9 cellular contexts compared by ENCODE assay signal in genomic region chr2:230974096-230974913, GRCh38. TPM values are rescaled to one million over a fixed set of nuclear protein-coding genes. Genes with fewer than 3 reads are reported as not detected.
DNase-seq lines count a peak whose midpoint lies in the region; ATAC-seq and TF ChIP-seq lines count a peak whose summit lies in the region.
"Had no signal": no experiment of that assay in that cellular context is flagged by ENCODE, and none has a peak within 500 bp of the region (broad histone marks: within the 10 kb centered on the region; RNA-seq: fewer than 3 reads in every experiment).

No MANE protein-coding gene starts in this region.

- DNase-seq in GM12864 (ENCODE audit: low read depth): peak; percentile 90
- DNase-seq in HCEC 1CT: peak; percentile 51
- peak; percentile 21 for DNase-seq in NAMALWA (ENCODE audit: low spot score)
- DNase-seq in mucosa of descending colon: peak in 2 of 3 donors; percentile 23 to 66
- no peak for DNase-seq in NCI-H2171 (lab: John Stamatoyannopoulos, UW)
- no peak for DNase-seq in heart left ventricle
- no peak for DNase-seq in iPS-NIHi11 (ENCODE audit: low spot score)

- H3K4me1 ChIP-seq in mucosa of descending colon (ENCODE audit: low read depth) (no peaks in the 10 kb centered on the region), heart left ventricle (peaks cover 0 to 5% (median 0%) of the 10 kb centered on the region in 12 donors)

- peak overlapping the region; percentile 93 for H3K27ac Mint-ChIP-seq in activated T-helper 17 cell treated with anti-CD3 and anti-CD28 coated beads, Interleukin-2, amount 50 U/mL, for 72 hours

- H3K36me3 Mint-ChIP-seq in activated T-helper 17 cell treated with anti-CD3 and anti-CD28 coated beads, Interleukin-2, amount 50 U/mL, for 72 hours (ENCODE audit: low read depth): no peaks in the 10 kb centered on the region

- H3K9me3 ChIP-seq in mucosa of descending colon (no peaks in the 10 kb centered on the region), heart left ventricle (no peaks in the 10 kb centered on the region)

- 86 to 90% (median 88%) methylated on average over 17 of the region's 17 CpGs for WGBS in heart left ventricle, 4 donors

- intact Hi-C loops in mucosa of descending colon (cut with DNase I, micrococcal nuclease): no loop called here
- intact Hi-C loops in heart left ventricle (cut with DNase I): no loop called here

- H3K27me3 ChIP-seq in heart left ventricle: peaks cover 0 to 3% (median 0%) of the 10 kb centered on the region in 9 donors

- H3K4me1 Mint-ChIP-seq in activated T-helper 17 cell treated with anti-CD3 and anti-CD28 coated beads, Interleukin-2, amount 50 U/mL, for 72 hours: peaks cover 40% of the 10 kb centered on the region

- ATAC-seq in activated T-helper 17 cell treated with anti-CD3 and anti-CD28 coated beads, Interleukin-2, amount 50 U/mL, for 72 hours (replicated peaks): peak; percentile 93
- peak; percentile 82 for ATAC-seq in mucosa of descending colon
- ATAC-seq in heart left ventricle: no peak

- no peak overlapping the region for H3K27ac ChIP-seq in heart left ventricle

- no peaks in the 10 kb centered on the region for H3K9me3 Mint-ChIP-seq in activated T-helper 17 cell treated with anti-CD3 and anti-CD28 coated beads, Interleukin-2, amount 50 U/mL, for 72 hours

- H3K36me3 ChIP-seq in mucosa of descending colon (ENCODE audit: low read depth) (no peaks in the 10 kb centered on the region), heart left ventricle (no peaks in the 10 kb centered on the region)

- H3K4me3 Mint-ChIP-seq in activated T-helper 17 cell treated with anti-CD3 and anti-CD28 coated beads, Interleukin-2, amount 50 U/mL, for 72 hours: peak overlapping the region; percentile 76

- no peak for TF ChIP-seq POLR2A in heart left ventricle (IDR thresholded peaks at IDR 0.05)

- no peak overlapping the region for H3K4me3 ChIP-seq in GM12864 (ENCODE audit: low read depth, low read length)
- H3K4me3 ChIP-seq in mucosa of descending colon: no peak overlapping the region
- H3K4me3 ChIP-seq in heart left ventricle: no peak overlapping the region
- H3K4me3 ChIP-seq: skin epidermis had no signal

- TF ChIP-seq CTCF in GM12864 (IDR thresholded peaks at IDR 0.05; ENCODE audit: low read depth, low read length, missing control alignments) (no peak), mucosa of descending colon (IDR thresholded peaks at IDR 0.05) (no peak), heart left ventricle (IDR thresholded peaks at IDR 0.05) (no peak)

- no peaks in the 10 kb centered on the region for H3K27me3 Mint-ChIP-seq in activated T-helper 17 cell treated with anti-CD3 and anti-CD28 coated beads, Interleukin-2, amount 50 U/mL, for 72 hours

RNA-seq across cellular contexts. Expression of gene SPATA3, which starts 21.6 kb away (rescaled TPM):
- 1 to 10 TPM; 2.2 to 2.5 TPM for total RNA-seq in activated T-helper 17 cell treated with anti-CD3 and anti-CD28 coated beads, Interleukin-2, amount 50 U/mL, for 72 hours
- not detected for total RNA-seq in mucosa of descending colon
- not detected for total RNA-seq in heart left ventricle
- not detected for polyA plus RNA-seq in heart left ventricle

RNA-seq across cellular contexts. Expression of gene GPR55, which starts 49.3 kb away (rescaled TPM):
- 10 to 100 TPM; 11.1 to 19.9 TPM for total RNA-seq in activated T-helper 17 cell treated with anti-CD3 and anti-CD28 coated beads, Interleukin-2, amount 50 U/mL, for 72 hours
- 1 to 10 TPM in 2 of 3 donors, under 1 TPM in 1; 0.99 to 1.1 (median 1.1) TPM for total RNA-seq in mucosa of descending colon
- total RNA-seq in heart left ventricle: under 1 TPM in 4 of 9 donors, not detected in 5; 0.08 to 0.36 (median 0.20) TPM
- polyA plus RNA-seq in heart left ventricle: under 1 TPM in 1 of 2 donors, not detected in 1; 0.03 TPM

Comparison
In these comparisons a context has a peak if more than half of its experiments do, and no peak if none do; other contexts are left out.
1. DNase-seq: peak in GM12864 (single experiment), HCEC 1CT (single experiment), NAMALWA (single experiment) and mucosa of descending colon (2 of 3); none in NCI-H2171 (single experiment), heart left ventricle (0 of 5) and iPS-NIHi11 (single experiment).
2. ATAC-seq: peak in activated T-helper 17 cell treated with anti-CD3 and anti-CD28 coated beads, Interleukin-2, amount 50 U/mL, for 72 hours (single experiment) and mucosa of descending colon (single experiment); none in heart left ventricle (0 of 4).
3. RNA of gene GPR55, which starts 49.3 kb away (total RNA-seq): 11.1 to 19.9 TPM in activated T-helper 17 cell treated with anti-CD3 and anti-CD28 coated beads, Interleukin-2, amount 50 U/mL, for 72 hours; 0.99 to 1.1 TPM in mucosa of descending colon and 0.08 to 0.36 TPM in heart left ventricle; every median in the first group is over 4 times any median in the second.